25 cellular contexts compared by ENCODE assay signal in genomic region chr6:127790571-127790970, GRCh38.
"Had no signal": no experiment of that assay in that cellular context is flagged by ENCODE, and none has a peak within 500 bp of the region (broad histone marks: within the 10 kb centered on the region; RNA-seq: fewer than 3 reads in every experiment).

No MANE protein-coding gene starts in this region.

- H3K9me3 Mint-ChIP-seq: activated naive CD4-positive, alpha-beta T cell treated with anti-CD3 and anti-CD28 coated beads, Interleukin-2, amount 10 ng/mL, durations not matched to agents 7 days and 5 days; T-cell; T-helper 2 cell treated with Interferon-gamma antibody and Interleukin-4, amounts not matched to agents 5 μg/mL and 100 μg/mL, for 36 hours; type B pancreatic cell had no signal

- H3K36me3 ChIP-seq: ascending aorta, brain microvascular endothelial cell, left ventricle myocardium inferior, pancreas, thoracic aorta, vagina had no signal

- H3K27ac ChIP-seq: ascending aorta, brain microvascular endothelial cell, epithelial cell of prostate, left ventricle myocardium inferior, pancreas, psoas muscle, thoracic aorta, vagina had no signal

- H3K27me3 ChIP-seq: ascending aorta, brain microvascular endothelial cell, pancreas, vagina had no signal

- H3K4me3 ChIP-seq: ascending aorta, left ventricle myocardium inferior, lung, pancreas, psoas muscle, smooth muscle cell, thoracic aorta, vagina had no signal

- H3K27ac Mint-ChIP-seq: T-helper 2 cell treated with Interferon-gamma antibody and Interleukin-4, amounts not matched to agents 5 μg/mL and 100 μg/mL, for 36 hours; type B pancreatic cell had no signal

- H3K4me3 Mint-ChIP-seq: activated naive CD4-positive, alpha-beta T cell treated with anti-CD3 and anti-CD28 coated beads, Interleukin-2, amount 10 ng/mL, durations not matched to agents 7 days and 5 days; T-helper 2 cell treated with Interferon-gamma antibody and Interleukin-4, amounts not matched to agents 5 μg/mL and 100 μg/mL, for 36 hours; type B pancreatic cell had no signal

- H3K4me1 ChIP-seq: ascending aorta, left ventricle myocardium inferior, pancreas, psoas muscle, vagina had no signal

- H3K4me2 ChIP-seq: smooth muscle cell had no signal

- H3K9me3 ChIP-seq: ascending aorta, left ventricle myocardium inferior, pancreas, psoas muscle, thoracic aorta, vagina had no signal

- H3K27me3 Mint-ChIP-seq: activated naive CD4-positive, alpha-beta T cell treated with anti-CD3 and anti-CD28 coated beads, Interleukin-2, amount 10 ng/mL, durations not matched to agents 7 days and 5 days; T-cell had no signal

- H3K36me3 Mint-ChIP-seq: type B pancreatic cell had no signal

- DNase-seq: activated CD4-positive, alpha-beta T cell treated with anti-CD3 and anti-CD28 coated beads for 4 hours; activated CD4-positive, alpha-beta T cell treated with anti-CD3 and anti-CD28 coated beads, Interleukin-2, amount 50 U/mL, for 48 hours; activated CD4-positive, CD25-positive, alpha-beta regulatory T cell; activated CD8-positive, alpha-beta memory T cell treated with anti-CD3 and anti-CD28 coated beads for 24 hours; activated effector memory CD4-positive, alpha-beta T cell treated with anti-CD3 and anti-CD28 coated beads, Interleukin-2, amount 50 U/mL, for 16 hours; activated naive CD4-positive, alpha-beta T cell treated with anti-CD3 and anti-CD28 coated beads, Interleukin-2, amount 10 ng/mL, durations not matched to agents 7 days and 5 days; brain microvascular endothelial cell; cortex of kidney; left ventricle myocardium inferior; mesendoderm; nucleus accumbens; psoas muscle; stimulated activated CD4-positive, alpha-beta T cell treated with anti-CD3 and anti-CD28 coated beads, Interleukin-1b, Interleukin-23, amount 100 ng/mL, for 48 hours; stimulated activated CD4-positive, alpha-beta T cell treated with anti-CD3 and anti-CD28 coated beads, Interleukin-4, amount 100 ng/mL, for 4 hours; stimulated activated naive CD4-positive, alpha-beta T cell; T-cell had no signal

- ATAC-seq: pancreas, psoas muscle, T-cell had no signal
